1 cellular context compared by ENCODE assay signal in genomic region chr4:5050520-5050955, GRCh38.
TF ChIP-seq lines count a peak whose summit lies in the region.

No MANE protein-coding gene starts in this region.

TF ChIP-seq in K562, 482 proteins besides CTCF, POLR2A, EP300 and RAD21 (continued from another document):
- TF ChIP-seq DEAF1 (CRISPR knock-in tag; IDR thresholded peaks at IDR 0.05), result 0 out of 2 replicates have a peak, but pooled peaks have one; percentile 9
- TF ChIP-seq CTBP1 (IDR thresholded peaks at IDR 0.05; ENCODE audit: borderline replicate concordance), result peak; percentile 24; the same call in 1 of the 2 replicates
- TF ChIP-seq CBX1 (IDR thresholded peaks at IDR 0.05; ENCODE audit: low read depth), result no peak
- no peak for TF ChIP-seq BDP1 (IDR thresholded peaks at IDR 0.05; ENCODE audit: insufficient read depth, insufficient read length)
- no peak for TF ChIP-seq LEF1 (IDR thresholded peaks at IDR 0.05)
- TF ChIP-seq MYBL2 (IDR thresholded peaks at IDR 0.05; ENCODE audit: low read depth), result no peak
- TF ChIP-seq MYBL2 (CRISPR knock-in tag; IDR thresholded peaks at IDR 0.05; ENCODE audit: borderline replicate concordance), result no peak
- no peak for TF ChIP-seq DACH1 (IDR thresholded peaks at IDR 0.05; ENCODE audit: partially characterized antibody)
